Comparison of ENCODE assay signal across 1 cellular context in genomic region chr1:208270679-208271111, GRCh38.
TF ChIP-seq lines count a peak whose summit lies in the region.

No MANE protein-coding gene starts in this region.

TF ChIP-seq in HEK293, 187 proteins besides CTCF, POLR2A, EP300 and RAD21 (continued from another document):
- 0 out of 2 replicates have a peak, but pooled peaks have one; percentile 16 for TF ChIP-seq ZNF600 (tag by site-specific recombination; IDR thresholded peaks at IDR 0.05)
- 0 out of 2 replicates have a peak, but pooled peaks have one; percentile 18 for TF ChIP-seq ZNF391 (tag by site-specific recombination; IDR thresholded peaks at IDR 0.05; ENCODE audit: borderline replicate concordance, low read depth)
- TF ChIP-seq OSR2 (tag by site-specific recombination; IDR thresholded peaks at IDR 0.05) = peak; percentile 87
- TF ChIP-seq ZBTB48 (tag by site-specific recombination; IDR thresholded peaks at IDR 0.05) = 0 out of 2 replicates have a peak, but pooled peaks have one; percentile 23
- TF ChIP-seq KLF10 (tag by site-specific recombination; IDR thresholded peaks at IDR 0.05) = 0 out of 2 replicates have a peak, but pooled peaks have one; percentile 35
- TF ChIP-seq GLIS1 (tag by site-specific recombination; IDR thresholded peaks at IDR 0.05) = peak; percentile 98
- peak; percentile 73 for TF ChIP-seq SP7 (tag by site-specific recombination; IDR thresholded peaks at IDR 0.05)
- TF ChIP-seq KLF1 (tag by site-specific recombination; IDR thresholded peaks at IDR 0.05) = 0 out of 2 replicates have a peak, but pooled peaks have one; percentile 30
- peak; percentile 96 for TF ChIP-seq PRDM10 (tag by site-specific recombination; IDR thresholded peaks at IDR 0.05)
- no peak for TF ChIP-seq ZNF132 (tag by site-specific recombination; IDR thresholded peaks at IDR 0.05; ENCODE audit: borderline replicate concordance)
- no peak for TF ChIP-seq ZNF155 (tag by site-specific recombination; IDR thresholded peaks at IDR 0.05)
- peak; percentile 83 for TF ChIP-seq FEZF1 (tag by site-specific recombination; IDR thresholded peaks at IDR 0.05)
- peak; percentile 68; the same call in 1 of the 2 replicates for TF ChIP-seq ZNF580 (tag by site-specific recombination; IDR thresholded peaks at IDR 0.05)
- 0 out of 2 replicates have a peak, but pooled peaks have one; percentile 37 for TF ChIP-seq ZNF664 (tag by site-specific recombination; IDR thresholded peaks at IDR 0.05)
- peak; percentile 84 for TF ChIP-seq ZNF843 (tag by site-specific recombination; IDR thresholded peaks at IDR 0.05)
- peak; percentile 33; the same call in 1 of the 2 replicates for TF ChIP-seq ZNF629 (tag by site-specific recombination; IDR thresholded peaks at IDR 0.05)
- TF ChIP-seq ZBTB44 (tag by site-specific recombination; IDR thresholded peaks at IDR 0.05) = peak; percentile 80
- TF ChIP-seq PRDM6 (tag by site-specific recombination; IDR thresholded peaks at IDR 0.05) = peak; percentile 83
- TF ChIP-seq ZNF398 (tag by site-specific recombination; IDR thresholded peaks at IDR 0.05) = peak; percentile 58
- peak; percentile 93 for TF ChIP-seq WT1 (tag by site-specific recombination; IDR thresholded peaks at IDR 0.05)
- TF ChIP-seq ZNF335 (tag by site-specific recombination; conservative IDR thresholded peaks at IDR 0.05) = no peak
- TF ChIP-seq ZNF148 (tag by site-specific recombination; IDR thresholded peaks at IDR 0.05; ENCODE audit: borderline replicate concordance) = no peak
- 0 out of 2 replicates have a peak, but pooled peaks have one; percentile 23 for TF ChIP-seq ZNF366 (tag by site-specific recombination; conservative IDR thresholded peaks at IDR 0.05)
